In the genomic region with DNA sequence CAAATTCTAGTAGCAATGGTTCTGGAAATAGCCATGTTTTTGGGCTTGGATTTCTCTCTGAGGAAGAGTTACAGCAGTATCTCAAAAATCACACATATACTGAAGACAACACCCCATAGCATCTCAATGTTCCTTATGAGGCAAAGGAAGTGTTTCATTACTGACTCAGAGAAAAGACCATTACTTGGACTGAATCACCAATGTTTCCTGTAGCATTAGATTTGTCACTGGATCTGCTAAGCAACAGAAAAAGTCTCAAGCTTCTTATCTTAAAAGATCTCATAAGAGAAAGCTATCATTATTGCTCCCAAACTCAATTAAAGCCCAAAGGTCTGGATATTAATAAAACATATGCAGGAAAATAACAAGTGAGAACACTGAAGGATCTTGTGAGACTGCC, we compare ENCODE assay signal across 13 cellular contexts.
DNase-seq lines count a peak whose midpoint lies in the region; ATAC-seq and TF ChIP-seq lines count a peak whose summit lies in the region.
"Had no signal": no experiment of that assay in that cellular context is flagged by ENCODE, and none has a peak within 500 bp of the region (broad histone marks: within the 10 kb centered on the region; RNA-seq: fewer than 3 reads in every experiment).

No MANE protein-coding gene starts in this region.

- no peak for TF ChIP-seq CTCF in PC-9 (conservative IDR thresholded peaks at IDR 0.05)

- no peaks in the 10 kb centered on the region; the same call in 1 of the 2 replicates for H3K36me3 ChIP-seq in PC-9 (ENCODE audit: low read depth)
- H3K36me3 ChIP-seq: prostate gland had no signal

- POLR2A ChIA-PET in PC-9 (lab: Charles Lee; ENCODE audit: unreplicated experiment): interaction anchor here (0.7 kb wide), 1 partner anchor 95 kb away, joined by 3 read pairs; no protein-coding TSS in a partner anchor

- DNase-seq in EH (ENCODE audit: low read depth) (peak; percentile 94), PC-9 (peak in 1 of 2 experiments; percentile 39), dermis blood vessel endothelial cell (peak; percentile 94), non-pigmented ciliary epithelial cell (ENCODE audit: low read depth) (peak; percentile 92), RPMI8226 (no peak), NCI-H510A treated with DMSO at 0.1 percent for 48 hours (lab: John Stamatoyannopoulos, UW) (no peak), NCI-H748 (lab: John Stamatoyannopoulos, UW; ENCODE audit: unreplicated experiment) (no peak)
- DNase-seq: activated CD4-positive, alpha-beta memory T cell treated with anti-CD3 and anti-CD28 coated beads, Interleukin-2, amount 10 ng/mL, durations not matched to agents 7 days and 5 days; GOT3; NCI-H1436 had no signal

- H3F3A ChIP-seq in PC-9 (ENCODE audit: insufficient read depth, low read depth): no peaks in the 10 kb centered on the region

- peak overlapping the region; percentile 68 for H2AFZ ChIP-seq in PC-9

- peaks cover 16% of the 10 kb centered on the region for H3K4me1 ChIP-seq in PC-9 (replicated peaks; ENCODE audit: insufficient read depth)
- H3K4me1 ChIP-seq: prostate gland had no signal

- H4K20me1 ChIP-seq in PC-9 (ENCODE audit: insufficient read depth): no peaks in the 10 kb centered on the region

- no peaks in the 10 kb centered on the region for H3K9me2 ChIP-seq in PC-9 (ENCODE audit: insufficient read depth)

- no peak overlapping the region for H3K4me3 ChIP-seq in PC-9
- H3K4me3 ChIP-seq: prostate gland had no signal

- peak overlapping the region; percentile 56 for H3K27ac ChIP-seq in PC-9
- H3K27ac ChIP-seq: prostate gland had no signal

- intact Hi-C loops in PC-9 (cut with micrococcal nuclease; ENCODE audit: unreplicated experiment): loop anchor here (10.0 kb wide), 1 partner anchor 255 kb away; no protein-coding TSS in a partner anchor

- H3K27me3 ChIP-seq in PC-9 (ENCODE audit: insufficient read depth, low read depth): no peaks in the 10 kb centered on the region

- H3K4me2 ChIP-seq in PC-9: no peak overlapping the region

- H3K9me3 ChIP-seq in PC-9 (ENCODE audit: insufficient read depth, low read depth): no peaks in the 10 kb centered on the region
- H3K9me3 ChIP-seq: prostate gland had no signal

- no TSS peak for BruUV-seq in PC-9 (replicated peaks; lab: Mats Ljungman, UMichigan)

- no peak for ATAC-seq in GM18520 (IDR thresholded peaks at IDR 0.05; ENCODE audit: unreplicated experiment)
- ATAC-seq: HepG2 had no signal

- CTCF ChIA-PET in PC-9 (lab: Charles Lee): no interaction called here

- no peaks in the 10 kb centered on the region for H3K79me2 ChIP-seq in PC-9 (ENCODE audit: low read depth)

Comparison
In these comparisons a context has a peak if more than half of its experiments do, and no peak if none do; other contexts are left out.
1. DNase-seq: peak in EH (single experiment), dermis blood vessel endothelial cell (single experiment) and non-pigmented ciliary epithelial cell (single experiment); none in RPMI8226 (single experiment), NCI-H510A treated with DMSO at 0.1 percent for 48 hours (single experiment) and NCI-H748 (single experiment).